28 cellular contexts compared by ENCODE assay signal in genomic region chr18:58350526-58350925, GRCh38.
"Had no signal": no experiment of that assay in that cellular context is flagged by ENCODE, and none has a peak within 500 bp of the region (broad histone marks: within the 10 kb centered on the region; RNA-seq: fewer than 3 reads in every experiment).

No MANE protein-coding gene starts in this region.

- H3K27me3 ChIP-seq: body of pancreas, cardiac muscle cell, gastroesophageal sphincter, pancreas had no signal

- H3K36me3 ChIP-seq: thoracic aorta had no signal

- DNase-seq: activated CD4-positive, alpha-beta T cell treated with anti-CD3 and anti-CD28 coated beads for 1 hour; activated CD4-positive, alpha-beta T cell treated with anti-CD3 and anti-CD28 coated beads, Interleukin-2, amount 50 U/mL, for 1 hour; activated CD8-positive, alpha-beta T cell treated with anti-CD3 and anti-CD28 coated beads for 36 hours; activated naive CD4-positive, alpha-beta T cell; activated T-cell treated with anti-CD3 and anti-CD28 coated beads, Interleukin-2, amount 50 U/mL, for 48 hours; body of pancreas; effector memory CD8-positive, alpha-beta T cell; erythroblast; head of caudate nucleus; hypothalamus; left ventricle myocardium inferior; naive B cell; nephron progenitor cell; pancreas; retina; stimulated activated CD4-positive, alpha-beta T cell treated with anti-CD3 and anti-CD28 coated beads, Interleukin-12 subunit alpha, Interleukin-12 subunit beta, amount 100 ng/mL, for 4 hours; stimulated activated CD4-positive, alpha-beta T cell treated with anti-CD3 and anti-CD28 coated beads, Interleukin-4, amount 100 ng/mL, for 1 hour; stimulated activated naive CD8-positive, alpha-beta T cell treated with anti-CD3 and anti-CD28 coated beads, Interleukin-15, Interleukin-2, amounts not matched to agents 100 U/mL and 50 U/mL, for 24 hours; T-helper 2 cell had no signal

- H3K4me1 ChIP-seq: body of pancreas, gastroesophageal sphincter, pancreas, prostate gland had no signal

- H3K27ac ChIP-seq: body of pancreas, cardiac muscle cell, coronary artery, gastroesophageal sphincter, left ventricle myocardium inferior, pancreas, prostate gland, skin epidermis, thoracic aorta had no signal

- H3K4me3 ChIP-seq: body of pancreas, cardiac muscle cell, coronary artery, gastroesophageal sphincter, left ventricle myocardium inferior, lung, pancreas, prostate gland, skin epidermis, thoracic aorta had no signal

- ATAC-seq: activated CD8-positive, alpha-beta T cell treated with anti-CD3 and anti-CD28 coated beads for 36 hours; body of pancreas; effector memory CD8-positive, alpha-beta T cell; gastroesophageal sphincter; pancreas; sciatic nerve; stimulated activated naive CD8-positive, alpha-beta T cell treated with anti-CD3 and anti-CD28 coated beads, Interleukin-15, Interleukin-2, amounts not matched to agents 100 U/mL and 50 U/mL, for 24 hours; WTC11 had no signal

- H3K9me3 ChIP-seq: body of pancreas, gastroesophageal sphincter, left ventricle myocardium inferior, pancreas, prostate gland, thoracic aorta had no signal
